Comparison of ENCODE assay signal across 1 cellular context in genomic region chr2:226618875-226619605, GRCh38.
TF ChIP-seq lines count a peak whose summit lies in the region.

No MANE protein-coding gene starts in this region.

TF ChIP-seq in SK-N-SH, 30 proteins besides CTCF, POLR2A, EP300 and RAD21 (continued from another document):
- TF ChIP-seq USF1 (IDR thresholded peaks at IDR 0.05; ENCODE audit: borderline replicate concordance, low read depth) (no peak), FOXJ3 (CRISPR knock-in tag; IDR thresholded peaks at IDR 0.05) (no peak), USF2 (IDR thresholded peaks at IDR 0.05; ENCODE audit: borderline replicate concordance, low read depth, low read length) (no peak), YY1 (IDR thresholded peaks at IDR 0.05; ENCODE audit: low read depth) (no peak), RCOR1 (IDR thresholded peaks at IDR 0.05; ENCODE audit: low read length) (no peak), ZBTB33 (IDR thresholded peaks at IDR 0.05; ENCODE audit: borderline replicate concordance, low read depth) (no peak), SIN3A (IDR thresholded peaks at IDR 0.05; ENCODE audit: borderline replicate concordance, low read depth, low read length) (no peak), MEF2A (IDR thresholded peaks at IDR 0.05; ENCODE audit: borderline replicate concordance, low read depth) (no peak), GABPA (IDR thresholded peaks at IDR 0.05; ENCODE audit: low read depth) (no peak), FOSL2 (IDR thresholded peaks at IDR 0.05; ENCODE audit: borderline replicate concordance, low read depth) (no peak)
